In genomic region chr21:15199414-15199813, GRCh38 we compare ENCODE assay signal across 2 cellular contexts.
TF ChIP-seq lines count a peak whose summit lies in the region.

No MANE protein-coding gene starts in this region.

TF ChIP-seq in PFSK-1, 5 proteins besides CTCF, POLR2A, EP300 and RAD21 (continued from another document):
- TF ChIP-seq, protein P1, sequence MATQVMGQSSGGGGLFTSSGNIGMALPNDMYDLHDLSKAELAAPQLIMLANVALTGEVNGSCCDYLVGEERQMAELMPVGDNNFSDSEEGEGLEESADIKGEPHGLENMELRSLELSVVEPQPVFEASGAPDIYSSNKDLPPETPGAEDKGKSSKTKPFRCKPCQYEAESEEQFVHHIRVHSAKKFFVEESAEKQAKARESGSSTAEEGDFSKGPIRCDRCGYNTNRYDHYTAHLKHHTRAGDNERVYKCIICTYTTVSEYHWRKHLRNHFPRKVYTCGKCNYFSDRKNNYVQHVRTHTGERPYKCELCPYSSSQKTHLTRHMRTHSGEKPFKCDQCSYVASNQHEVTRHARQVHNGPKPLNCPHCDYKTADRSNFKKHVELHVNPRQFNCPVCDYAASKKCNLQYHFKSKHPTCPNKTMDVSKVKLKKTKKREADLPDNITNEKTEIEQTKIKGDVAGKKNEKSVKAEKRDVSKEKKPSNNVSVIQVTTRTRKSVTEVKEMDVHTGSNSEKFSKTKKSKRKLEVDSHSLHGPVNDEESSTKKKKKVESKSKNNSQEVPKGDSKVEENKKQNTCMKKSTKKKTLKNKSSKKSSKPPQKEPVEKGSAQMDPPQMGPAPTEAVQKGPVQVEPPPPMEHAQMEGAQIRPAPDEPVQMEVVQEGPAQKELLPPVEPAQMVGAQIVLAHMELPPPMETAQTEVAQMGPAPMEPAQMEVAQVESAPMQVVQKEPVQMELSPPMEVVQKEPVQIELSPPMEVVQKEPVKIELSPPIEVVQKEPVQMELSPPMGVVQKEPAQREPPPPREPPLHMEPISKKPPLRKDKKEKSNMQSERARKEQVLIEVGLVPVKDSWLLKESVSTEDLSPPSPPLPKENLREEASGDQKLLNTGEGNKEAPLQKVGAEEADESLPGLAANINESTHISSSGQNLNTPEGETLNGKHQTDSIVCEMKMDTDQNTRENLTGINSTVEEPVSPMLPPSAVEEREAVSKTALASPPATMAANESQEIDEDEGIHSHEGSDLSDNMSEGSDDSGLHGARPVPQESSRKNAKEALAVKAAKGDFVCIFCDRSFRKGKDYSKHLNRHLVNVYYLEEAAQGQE (IDR thresholded peaks at IDR 0.05; ENCODE audit: insufficient read depth in 1 of 2, low read depth in 2 of 2, low read length in 2 of 2): no peak
- TF ChIP-seq SIN3A (IDR thresholded peaks at IDR 0.05; ENCODE audit: borderline replicate concordance, insufficient read depth, low read length): no peak

TF ChIP-seq in WTC11, 78 proteins besides CTCF, POLR2A, EP300 and RAD21 (continued from another document):
- TF ChIP-seq, protein P2, sequence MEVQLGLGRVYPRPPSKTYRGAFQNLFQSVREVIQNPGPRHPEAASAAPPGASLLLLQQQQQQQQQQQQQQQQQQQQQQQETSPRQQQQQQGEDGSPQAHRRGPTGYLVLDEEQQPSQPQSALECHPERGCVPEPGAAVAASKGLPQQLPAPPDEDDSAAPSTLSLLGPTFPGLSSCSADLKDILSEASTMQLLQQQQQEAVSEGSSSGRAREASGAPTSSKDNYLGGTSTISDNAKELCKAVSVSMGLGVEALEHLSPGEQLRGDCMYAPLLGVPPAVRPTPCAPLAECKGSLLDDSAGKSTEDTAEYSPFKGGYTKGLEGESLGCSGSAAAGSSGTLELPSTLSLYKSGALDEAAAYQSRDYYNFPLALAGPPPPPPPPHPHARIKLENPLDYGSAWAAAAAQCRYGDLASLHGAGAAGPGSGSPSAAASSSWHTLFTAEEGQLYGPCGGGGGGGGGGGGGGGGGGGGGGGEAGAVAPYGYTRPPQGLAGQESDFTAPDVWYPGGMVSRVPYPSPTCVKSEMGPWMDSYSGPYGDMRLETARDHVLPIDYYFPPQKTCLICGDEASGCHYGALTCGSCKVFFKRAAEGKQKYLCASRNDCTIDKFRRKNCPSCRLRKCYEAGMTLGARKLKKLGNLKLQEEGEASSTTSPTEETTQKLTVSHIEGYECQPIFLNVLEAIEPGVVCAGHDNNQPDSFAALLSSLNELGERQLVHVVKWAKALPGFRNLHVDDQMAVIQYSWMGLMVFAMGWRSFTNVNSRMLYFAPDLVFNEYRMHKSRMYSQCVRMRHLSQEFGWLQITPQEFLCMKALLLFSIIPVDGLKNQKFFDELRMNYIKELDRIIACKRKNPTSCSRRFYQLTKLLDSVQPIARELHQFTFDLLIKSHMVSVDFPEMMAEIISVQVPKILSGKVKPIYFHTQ (CRISPR knock-in tag; IDR thresholded peaks at IDR 0.05): no peak
- TF ChIP-seq ZBTB21 (CRISPR knock-in tag; IDR thresholded peaks at IDR 0.05; ENCODE audit: borderline replicate concordance) (no peak), ZNF219 (CRISPR knock-in tag; IDR thresholded peaks at IDR 0.05; ENCODE audit: borderline replicate concordance) (no peak), FOXJ3 (CRISPR knock-in tag; IDR thresholded peaks at IDR 0.05; ENCODE audit: borderline replicate concordance) (no peak), ATF3 (CRISPR knock-in tag; conservative IDR thresholded peaks at IDR 0.05) (no peak), ELF4 (CRISPR knock-in tag; IDR thresholded peaks at IDR 0.05; ENCODE audit: low read depth) (no peak), RORB (CRISPR knock-in tag; IDR thresholded peaks at IDR 0.05) (no peak)
- TF ChIP-seq, protein P3, sequence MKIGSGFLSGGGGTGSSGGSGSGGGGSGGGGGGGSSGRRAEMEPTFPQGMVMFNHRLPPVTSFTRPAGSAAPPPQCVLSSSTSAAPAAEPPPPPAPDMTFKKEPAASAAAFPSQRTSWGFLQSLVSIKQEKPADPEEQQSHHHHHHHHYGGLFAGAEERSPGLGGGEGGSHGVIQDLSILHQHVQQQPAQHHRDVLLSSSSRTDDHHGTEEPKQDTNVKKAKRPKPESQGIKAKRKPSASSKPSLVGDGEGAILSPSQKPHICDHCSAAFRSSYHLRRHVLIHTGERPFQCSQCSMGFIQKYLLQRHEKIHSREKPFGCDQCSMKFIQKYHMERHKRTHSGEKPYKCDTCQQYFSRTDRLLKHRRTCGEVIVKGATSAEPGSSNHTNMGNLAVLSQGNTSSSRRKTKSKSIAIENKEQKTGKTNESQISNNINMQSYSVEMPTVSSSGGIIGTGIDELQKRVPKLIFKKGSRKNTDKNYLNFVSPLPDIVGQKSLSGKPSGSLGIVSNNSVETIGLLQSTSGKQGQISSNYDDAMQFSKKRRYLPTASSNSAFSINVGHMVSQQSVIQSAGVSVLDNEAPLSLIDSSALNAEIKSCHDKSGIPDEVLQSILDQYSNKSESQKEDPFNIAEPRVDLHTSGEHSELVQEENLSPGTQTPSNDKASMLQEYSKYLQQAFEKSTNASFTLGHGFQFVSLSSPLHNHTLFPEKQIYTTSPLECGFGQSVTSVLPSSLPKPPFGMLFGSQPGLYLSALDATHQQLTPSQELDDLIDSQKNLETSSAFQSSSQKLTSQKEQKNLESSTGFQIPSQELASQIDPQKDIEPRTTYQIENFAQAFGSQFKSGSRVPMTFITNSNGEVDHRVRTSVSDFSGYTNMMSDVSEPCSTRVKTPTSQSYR (CRISPR knock-in tag; IDR thresholded peaks at IDR 0.05): no peak
